11 cellular contexts compared by ENCODE assay signal in the genomic region with DNA sequence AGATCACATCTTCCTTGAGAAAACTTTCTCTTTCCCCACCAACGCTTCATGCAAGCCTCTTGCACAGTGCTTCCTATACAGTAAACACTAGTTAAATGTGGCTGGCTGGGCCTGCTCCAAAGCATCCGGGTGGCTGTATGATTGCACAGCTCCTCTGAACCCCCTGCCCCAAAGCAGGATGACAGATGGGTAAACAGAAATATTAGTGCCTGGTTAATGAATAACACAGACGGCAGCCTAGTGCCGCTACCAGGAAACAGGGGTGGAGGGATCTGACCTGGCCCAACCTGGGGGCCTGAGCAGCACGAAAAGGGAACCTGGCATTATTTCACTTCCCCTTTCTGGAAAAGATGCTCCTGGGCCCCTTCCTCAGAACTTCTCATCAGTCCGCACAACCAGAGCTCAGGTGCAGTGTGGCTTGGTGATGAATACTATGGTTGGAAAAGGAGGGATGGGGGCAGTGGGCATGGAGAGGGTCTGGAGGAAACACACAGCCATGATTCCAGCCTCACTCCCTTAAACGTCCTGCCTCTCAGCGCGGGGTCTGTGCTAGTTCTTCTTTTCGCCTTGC. TPM values are rescaled to one million over a fixed set of nuclear protein-coding genes. Genes with fewer than 3 reads are reported as not detected.
DNase-seq lines count a peak whose midpoint lies in the region; ATAC-seq and TF ChIP-seq lines count a peak whose summit lies in the region.
"Had no signal": no experiment of that assay in that cellular context is flagged by ENCODE, and none has a peak within 500 bp of the region (broad histone marks: within the 10 kb centered on the region; RNA-seq: fewer than 3 reads in every experiment).

No MANE protein-coding gene starts in this region.

- WGBS in right lobe of liver (ENCODE audit: insufficient coverage, low coverage, low lambda C conversion rate, missing lambda C conversion rate): 5% methylated on average over 9 of the region's 10 CpGs

- H3K9me3 ChIP-seq in right lobe of liver: peaks cover 0 to 2% (median 0%) of the 10 kb centered on the region in 4 donors

- TF ChIP-seq POLR2A in right lobe of liver (IDR thresholded peaks at IDR 0.05): peak; percentile 34

- H3K4me3 ChIP-seq in right lobe of liver: peak overlapping the region in 2 of 3 donors; percentile 24 to 33

- no peak for TF ChIP-seq CTCF in right lobe of liver (IDR thresholded peaks at IDR 0.05)

- peaks cover 0 to 40% (median 10%) of the 10 kb centered on the region in 4 donors for H3K4me1 ChIP-seq in right lobe of liver

- H3K27ac ChIP-seq in right lobe of liver: peak overlapping the region; percentile 41 to 88 (median 61)

- DNase-seq in GDM1 (lab: John Stamatoyannopoulos, UW) (peak; percentile 27), NOMO-1 treated with dmso at 0.1 percent for 144 hours (lab: John Stamatoyannopoulos, UW; ENCODE audit: unreplicated experiment) (peak; percentile 62), right lobe of liver (peak in 2 of 3 donors; percentile 68 to 80), GOT3 (lab: John Stamatoyannopoulos, UW) (no peak), NCI-H128 (lab: John Stamatoyannopoulos, UW; ENCODE audit: unreplicated experiment) (no peak), HK-2 (ENCODE audit: unreplicated experiment) (no peak)
- DNase-seq: activated CD4-positive, CD25-positive, alpha-beta regulatory T cell; DND-41 had no signal

- intact Hi-C loops in right lobe of liver (cut with DNase I): no loop called here

- H3K27me3 ChIP-seq in right lobe of liver: no peaks in the 10 kb centered on the region

- ATAC-seq in HG02610 (IDR thresholded peaks at IDR 0.05; ENCODE audit: unreplicated experiment) (peak; percentile 24), right lobe of liver (peak; percentile 59 to 88 (median 80)), GM19351 (IDR thresholded peaks at IDR 0.05; ENCODE audit: unreplicated experiment) (no peak)

- no peaks in the 10 kb centered on the region for H3K36me3 ChIP-seq in right lobe of liver

RNA-seq across cellular contexts. Expression of a gene that starts 10.8 kb away (rescaled TPM):
- total RNA-seq in right lobe of liver: under 1 TPM in 3 of 6 experiments, not detected in 3; 0.30 to 0.64 (median 0.35) TPM
- total RNA-seq: pulmonary artery endothelial cell had no signal

RNA-seq across cellular contexts. Expression of a gene that starts 31.4 kb away (rescaled TPM):
- not detected for total RNA-seq in right lobe of liver
- total RNA-seq: pulmonary artery endothelial cell had no signal

RNA-seq across cellular contexts. Expression of a gene that starts 54.5 kb away (rescaled TPM):
- total RNA-seq in right lobe of liver: 1 to 10 TPM; 1.0 to 4.0 (median 2.0) TPM
- total RNA-seq: pulmonary artery endothelial cell had no signal

Comparison
In these comparisons a context has a peak if more than half of its experiments do, and no peak if none do; other contexts are left out.
1. DNase-seq: peak in GDM1 (single experiment), NOMO-1 treated with dmso at 0.1 percent for 144 hours (single experiment) and right lobe of liver (2 of 3); none in GOT3 (single experiment), NCI-H128 (single experiment) and HK-2 (single experiment).